ENCODE assay signal across 8 cellular contexts in the genomic region with DNA sequence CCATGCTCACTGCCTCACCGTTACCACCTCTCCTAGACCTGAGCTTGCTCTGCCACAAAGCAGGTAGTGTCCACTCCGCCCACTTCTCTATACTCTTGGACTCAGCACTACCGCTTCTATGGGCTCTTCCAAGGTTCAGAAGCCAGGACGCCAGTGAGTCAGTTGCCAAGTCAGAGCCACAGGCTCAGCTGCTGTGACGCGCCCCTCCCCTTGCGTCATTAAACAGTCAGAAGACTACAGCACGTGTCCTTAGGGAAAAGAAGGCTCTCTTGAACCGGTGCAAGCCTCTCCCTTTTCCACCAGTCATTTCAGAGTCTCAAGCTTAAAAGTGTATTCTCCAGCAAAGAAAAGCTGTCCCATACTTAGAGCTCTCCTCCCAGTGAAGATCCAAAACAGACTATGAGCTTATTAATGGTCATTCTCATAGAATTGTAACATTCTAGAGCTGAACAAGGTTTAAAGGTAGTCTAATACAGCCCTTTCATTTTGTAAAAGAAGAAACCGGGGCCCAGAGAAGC. TPM values are rescaled to one million over a fixed set of nuclear protein-coding genes. Genes with fewer than 3 reads are reported as not detected.
DNase-seq lines count a peak whose midpoint lies in the region; ATAC-seq and TF ChIP-seq lines count a peak whose summit lies in the region.

No MANE protein-coding gene starts in this region.

- H3K9ac ChIP-seq in SK-N-SH = peak overlapping the region; percentile 9; the same call in 1 of the 2 replicates

- H3K27me3 ChIP-seq in SK-N-SH (ENCODE audit: insufficient read depth) (no peaks in the 10 kb centered on the region; the same call in 1 of the 2 replicates), hepatocyte (no peaks in the 10 kb centered on the region), tibial nerve (no peaks in the 10 kb centered on the region)

- H3K9me3 Mint-ChIP-seq in naive thymus-derived CD8-positive, alpha-beta T cell = no peaks in the 10 kb centered on the region

- H3K27ac Mint-ChIP-seq in naive thymus-derived CD8-positive, alpha-beta T cell = no peak overlapping the region

- H3K79me2 ChIP-seq in SK-N-SH (ENCODE audit: insufficient read depth) (no peaks in the 10 kb centered on the region), hepatocyte (no peaks in the 10 kb centered on the region)

- CTCF ChIA-PET in SK-N-SH (lab: Yijun Ruan, JAX) = interaction anchor here (1.4 kb wide), 1 partner anchor 39 kb away, joined by 4 read pairs; no protein-coding TSS in a partner anchor

- H3K36me3 Mint-ChIP-seq in naive thymus-derived CD8-positive, alpha-beta T cell = no peaks in the 10 kb centered on the region

- H2AFZ ChIP-seq in SK-N-SH (ENCODE audit: low read depth) = 0 out of 2 replicates have a peak overlapping the region, but pooled peaks have one; percentile 29
- peak overlapping the region; percentile 60 for H2AFZ ChIP-seq in hepatocyte

- H3K4me1 Mint-ChIP-seq in naive thymus-derived CD8-positive, alpha-beta T cell = peaks cover 0 to 2% (median 0%) of the 10 kb centered on the region in 4 donors

- H3K9me2 ChIP-seq in SK-N-SH (no peaks in the 10 kb centered on the region), hepatocyte (replicated peaks; ENCODE audit: insufficient read depth) (no peaks in the 10 kb centered on the region)

- no peaks in the 10 kb centered on the region for H4K20me1 ChIP-seq in SK-N-SH (ENCODE audit: insufficient read depth)
- H4K20me1 ChIP-seq in hepatocyte (ENCODE audit: insufficient read depth, poor library complexity, severe bottlenecking) = no peaks in the 10 kb centered on the region

- no peaks in the 10 kb centered on the region for H3K36me3 ChIP-seq in SK-N-SH (replicated peaks in 1 of 2; ENCODE audit: control insufficient read depth in 1 of 2, insufficient read depth in 2 of 2, low read length in 1 of 2)
- no peaks in the 10 kb centered on the region for H3K36me3 ChIP-seq in hepatocyte (replicated peaks; ENCODE audit: insufficient read depth, low read depth)
- no peaks in the 10 kb centered on the region for H3K36me3 ChIP-seq in tibial nerve

- peak in 1 of 2 experiments; percentile 33; a peak in 1 of 4 replicates for TF ChIP-seq EP300 in SK-N-SH (IDR thresholded peaks at IDR 0.05; ENCODE audit: borderline replicate concordance in 1 of 2, low read depth in 1 of 2, low read length in 1 of 2)
- TF ChIP-seq EP300 in tibial nerve (IDR thresholded peaks at IDR 0.05) = peak in 1 of 2 donors; percentile 24

- H3K9me3 ChIP-seq in SK-N-SH (no peaks in the 10 kb centered on the region), hepatocyte (ENCODE audit: low read depth) (no peaks in the 10 kb centered on the region), tibial nerve (no peaks in the 10 kb centered on the region)

- TF ChIP-seq POLR2A in tibial nerve (IDR thresholded peaks at IDR 0.05) = no peak

- H3K4me3 ChIP-seq in SK-N-SH (ENCODE audit: low read depth in 2 of 2, low read length in 1 of 2) = no peak overlapping the region
- H3K4me3 ChIP-seq in hepatocyte = no peak overlapping the region
- H3K4me3 ChIP-seq in tibial nerve = no peak overlapping the region

- H3K27me3 Mint-ChIP-seq in naive thymus-derived CD8-positive, alpha-beta T cell = peaks cover 5 to 26% (median 8%) of the 10 kb centered on the region in 5 donors

- DNase-seq in SK-N-SH = no peak
- DNase-seq in hepatocyte (ENCODE audit: low spot score) = peak; percentile 76
- DNase-seq in tibial nerve (ENCODE audit: low spot score in 2 of 2) = peak; percentile 20 to 25
- DNase-seq in HUDEP-2 (lab: John Stamatoyannopoulos, UW; ENCODE audit: unreplicated experiment in 76 of 76) = no peak
- DNase-seq in SKM-1 treated with dmso at 0.1 percent for 144 hours (lab: John Stamatoyannopoulos, UW; ENCODE audit: unreplicated experiment) = no peak
- DNase-seq in naive thymus-derived CD8-positive, alpha-beta T cell = no peak

- H3K27ac ChIP-seq in SK-N-SH (ENCODE audit: low read depth in 2 of 2, low read length in 1 of 2) = peak overlapping the region; percentile 57 to 67; a peak in 3 of 4 replicates
- H3K27ac ChIP-seq in hepatocyte = peak overlapping the region; percentile 70
- H3K27ac ChIP-seq in tibial nerve = peak overlapping the region in 1 of 4 donors; percentile 46

- POLR2A ChIA-PET in SK-N-SH (lab: Yijun Ruan, JAX) = no interaction called here
- POLR2A ChIA-PET in naive thymus-derived CD8-positive, alpha-beta T cell (lab: Charles Lee) = no interaction called here

- no peak overlapping the region for H3K4me3 Mint-ChIP-seq in naive thymus-derived CD8-positive, alpha-beta T cell

- ATAC-seq in GM18511 (IDR thresholded peaks at IDR 0.05; ENCODE audit: unreplicated experiment) (peak; percentile 8), HG03135 (IDR thresholded peaks at IDR 0.05; ENCODE audit: unreplicated experiment) (peak; percentile 16)
- no peak for ATAC-seq in naive thymus-derived CD8-positive, alpha-beta T cell

- H3F3A ChIP-seq in SK-N-SH (replicated peaks; ENCODE audit: insufficient read depth) = peaks cover 12% of the 10 kb centered on the region

- H3K4me1 ChIP-seq in SK-N-SH (ENCODE audit: control insufficient read depth in 1 of 2, insufficient read depth in 2 of 2, low read depth in 1 of 2, low read length in 1 of 2) (peaks cover 0 to 8% of the 10 kb centered on the region in 2 experiments; a peak in 3 of 4 replicates), hepatocyte (ENCODE audit: insufficient read depth) (no peaks in the 10 kb centered on the region), tibial nerve (peaks cover 0 to 16% (median 0%) of the 10 kb centered on the region in 4 donors)

- WGBS in SK-N-SH (ENCODE audit: low lambda C conversion rate) = 4% methylated on average over 10 of the region's 10 CpGs
- WGBS in hepatocyte (ENCODE audit: low lambda C conversion rate, missing lambda C conversion rate) = 69% methylated on average over 10 of the region's 10 CpGs
- 65 to 75% methylated on average over 10 of the region's 10 CpGs for WGBS in tibial nerve, 2 donors

- H3K4me2 ChIP-seq in SK-N-SH (peak overlapping the region; percentile 30), hepatocyte (no peak overlapping the region)

- no peak for TF ChIP-seq RAD21 in SK-N-SH (IDR thresholded peaks at IDR 0.05; ENCODE audit: low read length)

- TF ChIP-seq CTCF in SK-N-SH (IDR thresholded peaks at IDR 0.05) (no peak), hepatocyte (IDR thresholded peaks at IDR 0.05; ENCODE audit: poor library complexity) (no peak), tibial nerve (IDR thresholded peaks at IDR 0.05) (no peak)

TF ChIP-seq in SK-N-SH, 30 proteins besides CTCF, POLR2A, EP300 and RAD21 (continues in another document):
- TF ChIP-seq FOSL2 (IDR thresholded peaks at IDR 0.05; ENCODE audit: borderline replicate concordance, low read depth) (peak; percentile 58; the same call in 1 of the 2 replicates), MXI1 (IDR thresholded peaks at IDR 0.05; ENCODE audit: low read depth, low read length) (no peak), ELF1 (IDR thresholded peaks at IDR 0.05) (no peak), TEAD4 (IDR thresholded peaks at IDR 0.05; ENCODE audit: borderline replicate concordance, insufficient read depth) (no peak), JUND (IDR thresholded peaks at IDR 0.05) (0 out of 2 replicates have a peak, but pooled peaks have one; percentile 21), FOXJ3 (CRISPR knock-in tag; IDR thresholded peaks at IDR 0.05) (no peak), TAF1 (IDR thresholded peaks at IDR 0.05; ENCODE audit: borderline replicate concordance, low read depth, low read length) (no peak), MEF2A (IDR thresholded peaks at IDR 0.05; ENCODE audit: borderline replicate concordance, low read depth) (no peak), NRF1 (IDR thresholded peaks at IDR 0.05; ENCODE audit: low read depth, low read length) (no peak), FOXM1 (IDR thresholded peaks at IDR 0.05; ENCODE audit: low read depth) (no peak), TCF12 (IDR thresholded peaks at IDR 0.05) (0 out of 2 replicates have a peak, but pooled peaks have one; percentile 22), GABPA (IDR thresholded peaks at IDR 0.05; ENCODE audit: low read depth) (no peak)
- TF ChIP-seq, protein P1, sequence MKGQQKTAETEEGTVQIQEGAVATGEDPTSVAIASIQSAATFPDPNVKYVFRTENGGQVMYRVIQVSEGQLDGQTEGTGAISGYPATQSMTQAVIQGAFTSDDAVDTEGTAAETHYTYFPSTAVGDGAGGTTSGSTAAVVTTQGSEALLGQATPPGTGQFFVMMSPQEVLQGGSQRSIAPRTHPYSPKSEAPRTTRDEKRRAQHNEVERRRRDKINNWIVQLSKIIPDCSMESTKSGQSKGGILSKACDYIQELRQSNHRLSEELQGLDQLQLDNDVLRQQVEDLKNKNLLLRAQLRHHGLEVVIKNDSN (IDR thresholded peaks at IDR 0.05; ENCODE audit: borderline replicate concordance, low read depth) = peak; percentile 64; the same call in 1 of the 2 replicates
- TF ChIP-seq, protein P2, sequence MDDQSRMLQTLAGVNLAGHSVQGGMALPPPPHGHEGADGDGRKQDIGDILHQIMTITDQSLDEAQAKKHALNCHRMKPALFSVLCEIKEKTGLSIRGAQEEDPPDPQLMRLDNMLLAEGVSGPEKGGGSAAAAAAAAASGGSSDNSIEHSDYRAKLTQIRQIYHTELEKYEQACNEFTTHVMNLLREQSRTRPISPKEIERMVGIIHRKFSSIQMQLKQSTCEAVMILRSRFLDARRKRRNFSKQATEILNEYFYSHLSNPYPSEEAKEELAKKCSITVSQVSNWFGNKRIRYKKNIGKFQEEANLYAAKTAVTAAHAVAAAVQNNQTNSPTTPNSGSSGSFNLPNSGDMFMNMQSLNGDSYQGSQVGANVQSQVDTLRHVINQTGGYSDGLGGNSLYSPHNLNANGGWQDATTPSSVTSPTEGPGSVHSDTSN (IDR thresholded peaks at IDR 0.05) = peak; percentile 34; the same call in 1 of the 2 replicates
- TF ChIP-seq, protein P3, sequence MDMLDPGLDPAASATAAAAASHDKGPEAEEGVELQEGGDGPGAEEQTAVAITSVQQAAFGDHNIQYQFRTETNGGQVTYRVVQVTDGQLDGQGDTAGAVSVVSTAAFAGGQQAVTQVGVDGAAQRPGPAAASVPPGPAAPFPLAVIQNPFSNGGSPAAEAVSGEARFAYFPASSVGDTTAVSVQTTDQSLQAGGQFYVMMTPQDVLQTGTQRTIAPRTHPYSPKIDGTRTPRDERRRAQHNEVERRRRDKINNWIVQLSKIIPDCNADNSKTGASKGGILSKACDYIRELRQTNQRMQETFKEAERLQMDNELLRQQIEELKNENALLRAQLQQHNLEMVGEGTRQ (IDR thresholded peaks at IDR 0.05; ENCODE audit: borderline replicate concordance, low read depth, low read length) = no peak

RNA-seq across cellular contexts. Expression of a gene that starts 41.0 kb away (rescaled TPM):
- polyA plus RNA-seq in SK-N-SH (2012; rRNA removed) (38.7 and 61.6 TPM in 2 replicates), hepatocyte (6.5 and 12.7 TPM in 2 replicates)
- 51.7 and 56.2 TPM in 2 replicates for polyA plus RNA-seq in SK-N-SH (2012; cell fraction: cytosol; rRNA removed)
- 23.8 and 45.1 TPM in 2 replicates for polyA plus RNA-seq in SK-N-SH (2012; cell fraction: nucleus; rRNA removed)
- total RNA-seq in hepatocyte (29.3 and 35.7 TPM in 2 replicates), tibial nerve (10 to 100 TPM; 22.6 to 49.8 (median 37.1) TPM)
- not detected for total RNA-seq in naive thymus-derived CD8-positive, alpha-beta T cell
- polyA plus RNA-seq in naive thymus-derived CD8-positive, alpha-beta T cell = not detected

Comparison
In these comparisons a context has a peak if more than half of its experiments do, and no peak if none do; other contexts are left out.
1. ATAC-seq: peak in GM18511 (single experiment) and HG03135 (single experiment); none in naive thymus-derived CD8-positive, alpha-beta T cell (0 of 2).
2. DNase-seq: peak in hepatocyte (single experiment) and tibial nerve (2 of 2); none in SK-N-SH (single experiment), HUDEP-2 (0 of 76), SKM-1 treated with dmso at 0.1 percent for 144 hours (single experiment) and naive thymus-derived CD8-positive, alpha-beta T cell (0 of 10).
3. RNA of a gene that starts 41.0 kb away (total RNA-seq): 22.6 to 49.8 TPM in tibial nerve and 29.3 to 35.7 TPM in hepatocyte; not detected in naive thymus-derived CD8-positive, alpha-beta T cell; every median in the first group is over 10 times any median in the second.